In genomic region chr5:64315778-64316177, GRCh38 we compare ENCODE assay signal across 23 cellular contexts.
"Had no signal": no experiment of that assay in that cellular context is flagged by ENCODE, and none has a peak within 500 bp of the region (broad histone marks: within the 10 kb centered on the region; RNA-seq: fewer than 3 reads in every experiment).

No MANE protein-coding gene starts in this region.

- H3K4me2 ChIP-seq: PC-9 had no signal

- ATAC-seq: T-helper 17 cell had no signal

- H3K27me3 ChIP-seq: adrenal gland had no signal

- H3K27ac ChIP-seq: adrenal gland, PC-9 had no signal

- H3K36me3 ChIP-seq: adrenal gland had no signal

- H3K4me3 ChIP-seq: adrenal gland, PC-9 had no signal

- H2AFZ ChIP-seq: PC-9 had no signal

- FAIRE-seq: TTC549 had no signal

- DNase-seq: activated B cell treated with CpG ODN at 0.5 μM for 24 hours; activated CD4-positive, alpha-beta memory T cell treated with anti-CD3 and anti-CD28 coated beads for 36 hours; activated CD4-positive, alpha-beta T cell treated with anti-CD3 and anti-CD28 coated beads for 1 hour; activated CD4-positive, alpha-beta T cell treated with anti-CD3 and anti-CD28 coated beads, Interleukin-2, amount 10 ng/mL, durations not matched to agents 7 days and 5 days; activated CD8-positive, alpha-beta memory T cell treated with anti-CD3 and anti-CD28 coated beads for 24 hours; activated naive CD4-positive, alpha-beta T cell treated with anti-CD3 and anti-CD28 coated beads, Interleukin-2, amount 50 U/mL, for 16 hours; activated naive CD8-positive, alpha-beta T cell treated with anti-CD3 and anti-CD28 coated beads, Interleukin-2, amount 10 ng/mL, durations not matched to agents 7 days and 5 days; activated T-cell treated with anti-CD3 and anti-CD28 coated beads for 4 hours; activated T-cell treated with anti-CD3 and anti-CD28 coated beads, Interleukin-2, amount 50 U/mL, for 48 hours; anterior cingulate cortex; caudate nucleus; MM.1S; NCI-H1105; NCI-H1436; NCI-H1694 treated with DMSO at 0.1 percent for 48 hours; NCI-H2029 treated with DMSO at 0.1 percent for 48 hours; NCI-H510A treated with DMSO at 0.1 percent for 48 hours; PC-9; SIG-M5; T-helper 17 cell; T-helper 9 cell had no signal

- H3K9me3 ChIP-seq: adrenal gland had no signal
